In genomic region chr6:130313206-130313605, GRCh38 we compare ENCODE assay signal across 24 cellular contexts. TPM values are rescaled to one million over a fixed set of nuclear protein-coding genes. Genes with fewer than 3 reads are reported as not detected.
DNase-seq lines count a peak whose midpoint lies in the region; ATAC-seq, FAIRE-seq and TF ChIP-seq lines count a peak whose summit lies in the region.
"Had no signal": no experiment of that assay in that cellular context is flagged by ENCODE, and none has a peak within 500 bp of the region (broad histone marks: within the 10 kb centered on the region; RNA-seq: fewer than 3 reads in every experiment).

No MANE protein-coding gene starts in this region.

- TF ChIP-seq CTCF in epithelial cell of proximal tubule (conservative IDR thresholded peaks at IDR 0.05; ENCODE audit: low read depth, low read length) (peak; percentile 15), type B pancreatic cell (conservative IDR thresholded peaks at IDR 0.05) (peak; percentile 36)

- H3K27me3 Mint-ChIP-seq in type B pancreatic cell = no peaks in the 10 kb centered on the region
- H3K27me3 Mint-ChIP-seq: activated CD4-positive, alpha-beta memory T cell treated with anti-CD3 and anti-CD28 coated beads for 36 hours; brain had no signal

- FAIRE-seq in HTR-8/SVneo (lab: Jason Lieb, UNC) = peak; percentile 36
- FAIRE-seq: A204.1 had no signal

- ATAC-seq in GM21367 (IDR thresholded peaks at IDR 0.05; ENCODE audit: unreplicated experiment) = no peak
- ATAC-seq: heart left ventricle; left lung; naive thymus-derived CD4-positive, alpha-beta T cell; right cardiac atrium had no signal

- no peak overlapping the region for H3K27ac Mint-ChIP-seq in type B pancreatic cell
- H3K27ac Mint-ChIP-seq: activated CD4-positive, alpha-beta memory T cell treated with anti-CD3 and anti-CD28 coated beads for 36 hours; CD14-positive monocyte; naive thymus-derived CD4-positive, alpha-beta T cell had no signal

- H3K4me3 Mint-ChIP-seq in type B pancreatic cell = no peak overlapping the region
- H3K4me3 Mint-ChIP-seq: activated CD4-positive, alpha-beta memory T cell treated with anti-CD3 and anti-CD28 coated beads for 36 hours; brain; CD14-positive monocyte; naive thymus-derived CD4-positive, alpha-beta T cell had no signal

- no peaks in the 10 kb centered on the region for H3K4me1 Mint-ChIP-seq in type B pancreatic cell (ENCODE audit: unreplicated experiment)
- H3K4me1 Mint-ChIP-seq: brain, CD14-positive monocyte had no signal

- no peak overlapping the region for H3K4me3 ChIP-seq in epithelial cell of proximal tubule (ENCODE audit: low read depth, low read length)
- H3K4me3 ChIP-seq: coronary artery, heart left ventricle, left lung, stomach, tibial nerve had no signal

- H3K9me3 Mint-ChIP-seq in type B pancreatic cell = no peaks in the 10 kb centered on the region
- H3K9me3 Mint-ChIP-seq: activated CD4-positive, alpha-beta memory T cell treated with anti-CD3 and anti-CD28 coated beads for 36 hours; brain; naive thymus-derived CD4-positive, alpha-beta T cell had no signal

- DNase-seq in NCI-H82 (lab: John Stamatoyannopoulos, UW) (peak; percentile 47), NCI-H82 treated with DMSO at 0.1 percent for 48 hours (lab: John Stamatoyannopoulos, UW; ENCODE audit: unreplicated experiment) (no peak), HTR-8/SVneo (ENCODE audit: insufficient read length, low spot score) (no peak), epithelial cell of proximal tubule (ENCODE audit: low read depth) (no peak), type B pancreatic cell (ENCODE audit: extremely low spot score, unreplicated experiment) (no peak), NCI-H69 (lab: John Stamatoyannopoulos, UW) (no peak), NCI-H226 (no peak)
- DNase-seq: activated CD4-positive, alpha-beta memory T cell treated with anti-CD3 and anti-CD28 coated beads for 36 hours; activated gamma-delta T cell; heart left ventricle; Kasumi-1; left lung; naive thymus-derived CD4-positive, alpha-beta T cell; NCI-H1092; NCI-H2029 treated with DMSO at 0.1 percent for 48 hours; right cardiac atrium; stomach had no signal

- no peaks in the 10 kb centered on the region for H3K36me3 Mint-ChIP-seq in type B pancreatic cell
- H3K36me3 Mint-ChIP-seq: activated CD4-positive, alpha-beta memory T cell treated with anti-CD3 and anti-CD28 coated beads for 36 hours; brain; CD14-positive monocyte; naive thymus-derived CD4-positive, alpha-beta T cell had no signal

RNA-seq across cellular contexts. Expression of gene TMEM200A, which starts 52.6 kb away (rescaled TPM):
- total RNA-seq in epithelial cell of proximal tubule = 2.1 and 3.3 TPM in 2 replicates
- total RNA-seq in type B pancreatic cell (ENCODE audit: low replicate concordance) = 18.4 and 19.2 TPM in 2 replicates
- total RNA-seq: NCI-H460 had no signal
